2 cellular contexts compared by ENCODE assay signal in the genomic region with DNA sequence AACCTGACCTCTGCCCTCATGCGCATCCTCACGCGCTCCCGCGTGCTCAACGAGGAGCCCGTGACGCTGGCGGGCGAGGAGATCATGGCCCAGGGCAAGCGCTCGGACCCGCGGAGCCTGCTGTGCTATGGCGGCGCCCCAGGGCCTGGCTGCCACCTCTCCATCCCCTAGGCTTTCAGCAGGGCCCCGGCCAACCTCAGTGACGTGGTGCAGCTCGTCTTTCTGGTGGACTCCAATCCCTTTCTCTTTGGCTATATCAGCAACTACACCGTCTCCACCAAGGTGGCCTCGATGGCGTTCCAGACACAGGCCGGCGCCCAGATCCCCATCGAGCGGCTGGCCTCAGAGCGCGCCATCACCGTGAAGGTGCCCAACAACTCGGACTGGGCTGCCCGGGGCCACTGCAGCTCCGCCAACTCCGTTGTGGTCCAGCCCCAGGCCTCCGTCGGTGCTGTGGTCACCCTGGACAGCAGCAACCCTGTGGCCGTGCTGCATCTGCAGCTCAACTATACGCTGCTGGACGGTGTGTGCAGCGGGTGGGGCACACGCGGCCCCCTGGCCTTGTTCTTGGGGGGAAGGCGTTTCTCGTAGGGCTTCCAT. TPM values are rescaled to one million over a fixed set of nuclear protein-coding genes. Genes with fewer than 3 reads are reported as not detected.
"Had no signal": no experiment of that assay in that cellular context is flagged by ENCODE, and none has a peak within 500 bp of the region (broad histone marks: within the 10 kb centered on the region; RNA-seq: fewer than 3 reads in every experiment).

No MANE protein-coding gene starts in this region.

RNA-seq across cellular contexts. Expression of a gene that starts 7.7 kb away (rescaled TPM):
- total RNA-seq: dermis blood vessel endothelial cell, smooth muscle cell had no signal
